ENCODE assay signal across 9 cellular contexts in genomic region chr20:23050847-23051627, GRCh38.
A peak's percentile ranks its signal among the peaks of the same experiment; 100 is the strongest.
DNase-seq lines count a peak whose midpoint lies in the region; TF ChIP-seq lines count a peak whose summit lies in the region.
"Had no signal": no experiment of that assay in that cellular context is flagged by ENCODE, and none has a peak within 500 bp of the region (broad histone marks: within the 10 kb centered on the region; RNA-seq: fewer than 3 reads in every experiment).

No MANE protein-coding gene starts in this region.

- H3K4me3 ChIP-seq in OCI-LY1 (ENCODE audit: low read depth, low read length, poor library complexity, severe bottlenecking) (no peak overlapping the region), coronary artery (peak overlapping the region; percentile 81)

- DNase-seq in NCI-H2029 (lab: John Stamatoyannopoulos, UW) = peak; percentile 37
- no peak for DNase-seq in NCI-H2029 treated with DMSO at 0.1 percent for 48 hours (lab: John Stamatoyannopoulos, UW)
- peak; percentile 93 for DNase-seq in coronary artery (ENCODE audit: low spot score)
- peak in 2 of 3 donors; percentile 17 to 33 for DNase-seq in stimulated activated CD4-positive, alpha-beta T cell treated with anti-CD3 and anti-CD28 coated beads, TNF-alpha, amount 100 ng/mL, for 48 hours (ENCODE audit: low read depth in 3 of 3)
- DNase-seq in NCI-H1436 (lab: John Stamatoyannopoulos, UW) = no peak
- DNase-seq in DMS114 treated with DMSO at 0.1 percent for 48 hours (lab: John Stamatoyannopoulos, UW; ENCODE audit: unreplicated experiment) = no peak

- no peaks in the 10 kb centered on the region for H3K79me2 ChIP-seq in OCI-LY1 (ENCODE audit: insufficient read depth, low read length)

- no peaks in the 10 kb centered on the region for H3K9me2 ChIP-seq in OCI-LY1 (ENCODE audit: low read depth, low read length)

- H3K9me3 ChIP-seq in OCI-LY1 (ENCODE audit: low read length) = no peaks in the 10 kb centered on the region
- H3K9me3 ChIP-seq: BLaER1 had no signal

- H3K9ac ChIP-seq in OCI-LY1 (ENCODE audit: low read length) = no peak overlapping the region
- H3K9ac ChIP-seq: BLaER1 had no signal

- no peak overlapping the region for H3K4me2 ChIP-seq in OCI-LY1 (ENCODE audit: low read length)

- no peaks in the 10 kb centered on the region for H3K36me3 ChIP-seq in OCI-LY1 (ENCODE audit: insufficient read depth, low read length)
- H3K36me3 ChIP-seq: BLaER1 had no signal

- H3K27ac ChIP-seq in OCI-LY1 (ENCODE audit: low read depth, low read length, poor library complexity, severe bottlenecking) = no peak overlapping the region
- H3K27ac ChIP-seq in coronary artery = peak overlapping the region; percentile 89 to 95
- H3K27ac ChIP-seq in layer of hippocampus (ENCODE audit: low read depth, low read length) = peak overlapping the region; percentile 62
- H3K27ac ChIP-seq: BLaER1 had no signal

- no peaks in the 10 kb centered on the region for H3K4me1 ChIP-seq in OCI-LY1 (ENCODE audit: insufficient read depth, low read length, severe bottlenecking)

- no peaks in the 10 kb centered on the region for H3F3A ChIP-seq in OCI-LY1 (ENCODE audit: insufficient read depth, low read length)

- no peaks in the 10 kb centered on the region for H3K27me3 ChIP-seq in OCI-LY1 (ENCODE audit: insufficient read depth, low read length)
- H3K27me3 ChIP-seq in layer of hippocampus (ENCODE audit: control insufficient read depth, insufficient read depth, low read length) = peaks cover 18% of the 10 kb centered on the region

- TF ChIP-seq CTCF in OCI-LY1 (IDR thresholded peaks at IDR 0.05; ENCODE audit: low read length) (peak; percentile 29; the same call in 1 of the 2 replicates), coronary artery (IDR thresholded peaks at IDR 0.05) (peak; percentile 75)

- H2AFZ ChIP-seq in OCI-LY1 (ENCODE audit: low read length) = no peak overlapping the region

- no peaks in the 10 kb centered on the region for H4K20me1 ChIP-seq in OCI-LY1 (ENCODE audit: insufficient read depth, low read length)

Comparison
In these comparisons a context has a peak if more than half of its experiments do, and no peak if none do; other contexts are left out.
1. DNase-seq: peak in NCI-H2029 (single experiment), coronary artery (single experiment) and stimulated activated CD4-positive, alpha-beta T cell treated with anti-CD3 and anti-CD28 coated beads, TNF-alpha, amount 100 ng/mL, for 48 hours (2 of 3); none in NCI-H2029 treated with DMSO at 0.1 percent for 48 hours (single experiment), NCI-H1436 (single experiment) and DMS114 treated with DMSO at 0.1 percent for 48 hours (single experiment).